10 cellular contexts compared by ENCODE assay signal in genomic region chr17:8922451-8922850, GRCh38. TPM values are rescaled to one million over a fixed set of nuclear protein-coding genes. Genes with fewer than 3 reads are reported as not detected.
DNase-seq lines count a peak whose midpoint lies in the region; ATAC-seq and TF ChIP-seq lines count a peak whose summit lies in the region.
"Had no signal": no experiment of that assay in that cellular context is flagged by ENCODE, and none has a peak within 500 bp of the region (broad histone marks: within the 10 kb centered on the region; RNA-seq: fewer than 3 reads in every experiment).

No MANE protein-coding gene starts in this region.

- H3K4me3 Mint-ChIP-seq in HFFc6 (no peak overlapping the region), T-cell (peak overlapping the region in 1 of 3 donors; percentile 18)
- H3K4me3 Mint-ChIP-seq in stimulated activated naive B cell treated with anti-CD40 and anti-IgM and Interleukin-4, amounts not matched to agents 10 μg/mL and 1 μg/mL and 100 μg/mL, for 72 hours: peak overlapping the region; percentile 46 to 58
- H3K4me3 Mint-ChIP-seq: naive B cell had no signal

- no peaks in the 10 kb centered on the region for H3K36me3 Mint-ChIP-seq in HFFc6 (ENCODE audit: low read depth)
- peaks cover 50% of the 10 kb centered on the region for H3K36me3 Mint-ChIP-seq in T-cell
- H3K36me3 Mint-ChIP-seq in stimulated activated naive B cell treated with anti-CD40 and anti-IgM and Interleukin-4, amounts not matched to agents 10 μg/mL and 1 μg/mL and 100 μg/mL, for 72 hours: peaks cover 15 to 38% of the 10 kb centered on the region in 2 donors

- POLR2A ChIA-PET in T-cell (lab: Charles Lee): interaction anchor here in 1 of 2 donors (0.6 kb wide), 1 partner anchor 13 kb away, joined by 4 read pairs; no protein-coding TSS in a partner anchor

- DNase-seq in HFFc6: peak; percentile 71
- DNase-seq in T-cell: no peak
- peak; percentile 51 for DNase-seq in glomerular endothelial cell (ENCODE audit: extremely low read depth, low read depth, low spot score)
- no peak for DNase-seq in stimulated activated naive B cell treated with anti-CD40 and anti-IgM and Interleukin-4, amounts not matched to agents 10 μg/mL and 1 μg/mL and 100 μg/mL, for 72 hours
- no peak for DNase-seq in middle frontal gyrus (ENCODE audit: extremely low spot score, low spot score)
- no peak for DNase-seq in DMS153 (lab: John Stamatoyannopoulos, UW)
- DNase-seq: activated effector memory CD4-positive, alpha-beta T cell treated with Interleukin-2 at 50 U/mL for 16 hours; naive B cell; NCI-H345 had no signal

- no peak for TF ChIP-seq CTCF in HFFc6 (IDR thresholded peaks at IDR 0.05)

- H3K9me3 Mint-ChIP-seq in HFFc6 (peaks cover 12% of the 10 kb centered on the region), T-cell (peaks cover 3 to 8% (median 4%) of the 10 kb centered on the region in 3 donors)
- peaks cover 0 to 2% of the 10 kb centered on the region in 2 donors for H3K9me3 Mint-ChIP-seq in stimulated activated naive B cell treated with anti-CD40 and anti-IgM and Interleukin-4, amounts not matched to agents 10 μg/mL and 1 μg/mL and 100 μg/mL, for 72 hours

- ATAC-seq in T-cell (replicated peaks in 1 of 4) (no peak), GM21367 (IDR thresholded peaks at IDR 0.05; ENCODE audit: unreplicated experiment) (no peak)
- ATAC-seq in stimulated activated naive B cell treated with anti-CD40 and anti-IgM and Interleukin-4, amounts not matched to agents 10 μg/mL and 1 μg/mL and 100 μg/mL, for 72 hours (replicated peaks): peak; percentile 67 to 78

- no peaks in the 10 kb centered on the region; the same call in 1 of the 2 replicates for H3K27me3 Mint-ChIP-seq in HFFc6 (ENCODE audit: insufficient read depth)
- no peaks in the 10 kb centered on the region for H3K27me3 Mint-ChIP-seq in T-cell
- no peaks in the 10 kb centered on the region for H3K27me3 Mint-ChIP-seq in stimulated activated naive B cell treated with anti-CD40 and anti-IgM and Interleukin-4, amounts not matched to agents 10 μg/mL and 1 μg/mL and 100 μg/mL, for 72 hours
- H3K27me3 Mint-ChIP-seq: naive B cell had no signal

- CTCF ChIA-PET in T-cell (lab: Charles Lee): no interaction called here

- H3K4me1 Mint-ChIP-seq in HFFc6 (ENCODE audit: low read depth): no peaks in the 10 kb centered on the region; the same call in 1 of the 2 replicates
- peaks cover 30 to 42% (median 39%) of the 10 kb centered on the region in 3 donors for H3K4me1 Mint-ChIP-seq in T-cell
- peaks cover 23 to 35% of the 10 kb centered on the region in 2 donors for H3K4me1 Mint-ChIP-seq in stimulated activated naive B cell treated with anti-CD40 and anti-IgM and Interleukin-4, amounts not matched to agents 10 μg/mL and 1 μg/mL and 100 μg/mL, for 72 hours

- H3K27ac Mint-ChIP-seq in HFFc6 (no peak overlapping the region), T-cell (peak overlapping the region; percentile 37 to 49)
- H3K27ac Mint-ChIP-seq in stimulated activated naive B cell treated with anti-CD40 and anti-IgM and Interleukin-4, amounts not matched to agents 10 μg/mL and 1 μg/mL and 100 μg/mL, for 72 hours: peak overlapping the region; percentile 94

RNA-seq across cellular contexts. Expression of gene PIK3R5, which starts 43.1 kb away (rescaled TPM):
- not detected for total RNA-seq in HFFc6 (2021; fragmentation: NEBNext Ultra II Directional; extraction: Animal tissue kit (Norgen Biotek cat#: 25700))
- total RNA-seq in T-cell (100 to 1,000 TPM; 118 to 210 (median 151) TPM), glomerular endothelial cell (not detected in 2 replicates)

RNA-seq across cellular contexts. Expression of gene PIK3R6, which starts 55.0 kb away (rescaled TPM):
- not detected for total RNA-seq in HFFc6 (2021; fragmentation: NEBNext Ultra II Directional; extraction: Animal tissue kit (Norgen Biotek cat#: 25700))
- 1 to 10 TPM in 2 of 5 donors, under 1 TPM in 3; 0.53 to 1.4 (median 0.72) TPM for total RNA-seq in T-cell
- total RNA-seq in glomerular endothelial cell: 0.10 and 1.2 TPM in 2 replicates

Comparison
In these comparisons a context has a peak if more than half of its experiments do, and no peak if none do; other contexts are left out.
1. DNase-seq: peak in HFFc6 (single experiment) and glomerular endothelial cell (single experiment); none in T-cell (0 of 34), stimulated activated naive B cell treated with anti-CD40 and anti-IgM and Interleukin-4, amounts not matched to agents 10 μg/mL and 1 μg/mL and 100 μg/mL, for 72 hours (single experiment), middle frontal gyrus (single experiment) and DMS153 (single experiment).
2. ATAC-seq: peak in stimulated activated naive B cell treated with anti-CD40 and anti-IgM and Interleukin-4, amounts not matched to agents 10 μg/mL and 1 μg/mL and 100 μg/mL, for 72 hours (2 of 2); none in T-cell (0 of 4) and GM21367 (single experiment).
3. RNA of gene PIK3R5, which starts 43.1 kb away (total RNA-seq): 118 to 210 TPM in T-cell; not detected in HFFc6 and not detected in glomerular endothelial cell; every median in the first group is over 100 times any median in the second.